28 cellular contexts compared by ENCODE assay signal in genomic region chr3:82262193-82262592, GRCh38.
"Had no signal": no experiment of that assay in that cellular context is flagged by ENCODE, and none has a peak within 500 bp of the region (broad histone marks: within the 10 kb centered on the region; RNA-seq: fewer than 3 reads in every experiment).

No MANE protein-coding gene starts in this region.

- H3K79me2 ChIP-seq: parathyroid adenoma had no signal

- H2AFZ ChIP-seq: parathyroid adenoma had no signal

- ATAC-seq: heart left ventricle, left colon, psoas muscle, T-helper 17 cell had no signal

- H3K4me3 ChIP-seq: ascending aorta, coronary artery, dorsolateral prefrontal cortex, heart left ventricle, psoas muscle, right atrium auricular region, spleen, tibial nerve had no signal

- H3K9me3 ChIP-seq: ascending aorta, psoas muscle, right atrium auricular region, tibial nerve had no signal

- H3K9ac ChIP-seq: parathyroid adenoma had no signal

- H3K36me3 ChIP-seq: ascending aorta, brain microvascular endothelial cell, heart left ventricle, right atrium auricular region, spleen, tibial nerve, WERI-Rb-1 had no signal

- H3K27ac ChIP-seq: ascending aorta, brain microvascular endothelial cell, coronary artery, dorsolateral prefrontal cortex, heart left ventricle, parathyroid adenoma, psoas muscle, right atrium auricular region, spleen, tibial nerve, WERI-Rb-1 had no signal

- H3K4me1 ChIP-seq: ascending aorta, heart left ventricle, parathyroid adenoma, psoas muscle, right atrium auricular region, spleen, tibial nerve had no signal

- FAIRE-seq: endothelial cell of umbilical vein had no signal

- DNase-seq: activated CD4-positive, alpha-beta memory T cell treated with anti-CD3 and anti-CD28 coated beads for 36 hours; activated CD4-positive, alpha-beta T cell treated with anti-CD3 and anti-CD28 coated beads, Interleukin-2, amount 10 ng/mL, durations not matched to agents 24 days and 14 days; activated CD4-positive, CD25-positive, alpha-beta regulatory T cell treated with anti-CD3 and anti-CD28 coated beads, Interleukin-2, amount 50 U/mL, for 72 hours; activated CD8-positive, alpha-beta memory T cell treated with anti-CD3 and anti-CD28 coated beads, Interleukin-2, amount 50 U/mL, for 48 hours; activated gamma-delta T cell; activated naive CD4-positive, alpha-beta T cell treated with anti-CD3 and anti-CD28 coated beads, Interleukin-2, amount 10 ng/mL, durations not matched to agents 7 days and 5 days; activated naive CD8-positive, alpha-beta T cell treated with anti-CD3 and anti-CD28 coated beads, Interleukin-2, amount 10 ng/mL, durations not matched to agents 7 days and 5 days; activated T-cell treated with anti-CD3 and anti-CD28 coated beads, Interleukin-2, amount 50 U/mL, for 24 hours; brain microvascular endothelial cell; dorsolateral prefrontal cortex; effector memory CD4-positive, alpha-beta T cell; foreskin fibroblast; heart left ventricle; left colon; mammary epithelial cell; occipital lobe; psoas muscle; spleen; stimulated activated naive CD4-positive, alpha-beta T cell treated with Interleukin-2 at 50 U/mL for 16 hours; T-helper 17 cell; T1000; WERI-Rb-1 had no signal

- H3K27me3 ChIP-seq: ascending aorta, brain microvascular endothelial cell, dorsolateral prefrontal cortex, heart left ventricle, right atrium auricular region, spleen, tibial nerve had no signal
